Comparison of ENCODE assay signal across 17 cellular contexts in genomic region chr1:3114846-3115245, GRCh38.
"Had no signal": no experiment of that assay in that cellular context is flagged by ENCODE, and none has a peak within 500 bp of the region (broad histone marks: within the 10 kb centered on the region; RNA-seq: fewer than 3 reads in every experiment).

No MANE protein-coding gene starts in this region.

- H3K27ac ChIP-seq: SJCRH30, WERI-Rb-1 had no signal

- H3K36me3 Mint-ChIP-seq: activated naive CD8-positive, alpha-beta T cell treated with anti-CD3 and anti-CD28 coated beads for 36 hours; memory B cell; naive B cell had no signal

- H3K4me1 ChIP-seq: SJCRH30 had no signal

- H3K4me1 Mint-ChIP-seq: activated naive CD8-positive, alpha-beta T cell treated with anti-CD3 and anti-CD28 coated beads for 36 hours; memory B cell; naive B cell had no signal

- ATAC-seq: activated T-cell treated with anti-CD3 and anti-CD28 coated beads, Interleukin-2, amount 50 U/mL, for 4 hours; mucosa of descending colon had no signal

- H3K27ac Mint-ChIP-seq: activated naive CD8-positive, alpha-beta T cell treated with anti-CD3 and anti-CD28 coated beads for 36 hours; memory B cell; stimulated activated naive CD8-positive, alpha-beta T cell treated with anti-CD3 and anti-CD28 coated beads, Interleukin-15, Interleukin-2, amounts not matched to agents 100 ng/mL and 50 ng/mL, for 24 hours had no signal

- DNase-seq: activated CD4-positive, CD25-positive, alpha-beta regulatory T cell treated with anti-CD3 and anti-CD28 coated beads, Interleukin-2, amount 50 U/mL, for 72 hours; activated CD8-positive, alpha-beta memory T cell treated with anti-CD3 and anti-CD28 coated beads, Interleukin-2, amount 50 U/mL, for 4 hours; activated naive CD4-positive, alpha-beta T cell treated with Interleukin-2 at 50 U/mL for 16 hours; activated naive CD8-positive, alpha-beta T cell treated with anti-CD3 and anti-CD28 coated beads for 36 hours; activated T-cell treated with anti-CD3 and anti-CD28 coated beads, Interleukin-2, amount 50 U/mL, for 4 hours; kidney; mucosa of descending colon; naive B cell; occipital lobe; posterior cingulate gyrus; SJCRH30; stimulated activated CD4-positive, alpha-beta T cell treated with anti-CD3 and anti-CD28 coated beads, Interleukin-1b, Interleukin-23, amount 100 ng/mL, for 48 hours; T-helper 1 cell; trophoblast cell; WERI-Rb-1 had no signal

- H3K9me3 Mint-ChIP-seq: activated naive CD8-positive, alpha-beta T cell treated with anti-CD3 and anti-CD28 coated beads for 36 hours; activated T-cell treated with anti-CD3 and anti-CD28 coated beads, Interleukin-2, amount 50 U/mL, for 4 hours; memory B cell; naive B cell; stimulated activated naive CD8-positive, alpha-beta T cell treated with anti-CD3 and anti-CD28 coated beads, Interleukin-15, Interleukin-2, amounts not matched to agents 100 ng/mL and 50 ng/mL, for 24 hours had no signal

- H3K4me3 Mint-ChIP-seq: activated naive CD8-positive, alpha-beta T cell treated with anti-CD3 and anti-CD28 coated beads for 36 hours; activated T-cell treated with anti-CD3 and anti-CD28 coated beads, Interleukin-2, amount 50 U/mL, for 4 hours; memory B cell; naive B cell; stimulated activated naive CD8-positive, alpha-beta T cell treated with anti-CD3 and anti-CD28 coated beads, Interleukin-15, Interleukin-2, amounts not matched to agents 100 ng/mL and 50 ng/mL, for 24 hours had no signal

- H3K4me3 ChIP-seq: mucosa of descending colon, SJCRH30 had no signal

- H3K9me3 ChIP-seq: mucosa of descending colon, SJCRH30 had no signal

- H3K27me3 Mint-ChIP-seq: activated naive CD8-positive, alpha-beta T cell treated with anti-CD3 and anti-CD28 coated beads for 36 hours; memory B cell; naive B cell; stimulated activated naive CD8-positive, alpha-beta T cell treated with anti-CD3 and anti-CD28 coated beads, Interleukin-15, Interleukin-2, amounts not matched to agents 100 ng/mL and 50 ng/mL, for 24 hours had no signal

- H3K27me3 ChIP-seq: SJCRH30 had no signal

- H3K36me3 ChIP-seq: SJCRH30, WERI-Rb-1 had no signal
